In the genomic region with DNA sequence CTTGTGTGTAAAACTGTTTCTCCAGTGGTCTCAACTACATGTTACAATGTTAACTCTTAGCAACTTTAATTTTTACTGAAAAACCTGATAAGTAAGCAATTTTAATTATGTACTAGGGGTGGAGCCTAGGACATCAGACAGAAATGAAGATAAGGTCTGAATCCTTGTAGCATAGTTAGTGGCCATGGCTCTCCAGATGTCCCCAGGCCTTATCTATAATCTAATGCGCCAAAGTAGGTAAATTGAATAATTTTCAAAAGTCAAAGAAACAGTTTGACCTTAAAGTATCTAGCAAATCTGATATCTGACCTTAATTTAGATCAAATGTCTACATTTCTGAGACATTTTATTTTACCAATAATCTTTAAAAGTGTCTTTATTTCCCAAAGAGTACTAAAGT, we compare ENCODE assay signal across 32 cellular contexts.
"Had no signal": no experiment of that assay in that cellular context is flagged by ENCODE, and none has a peak within 500 bp of the region (broad histone marks: within the 10 kb centered on the region; RNA-seq: fewer than 3 reads in every experiment).

No MANE protein-coding gene starts in this region.

- DNase-seq: activated effector memory CD4-positive, alpha-beta T cell treated with anti-CD3 and anti-CD28 coated beads, Interleukin-2, amount 50 U/mL, for 16 hours; activated effector memory CD4-positive, alpha-beta T cell treated with Interleukin-2 at 50 U/mL for 16 hours; activated gamma-delta T cell; activated gamma-delta T cell treated with Interleukin-2 at 50 U/mL for 16 hours; activated naive CD4-positive, alpha-beta T cell; activated naive CD4-positive, alpha-beta T cell treated with anti-CD3 and anti-CD28 coated beads for 36 hours; activated naive CD4-positive, alpha-beta T cell treated with anti-CD3 and anti-CD28 coated beads, Interleukin-2, amount 10 ng/mL, durations not matched to agents 7 days and 5 days; activated naive CD4-positive, alpha-beta T cell treated with anti-CD3 and anti-CD28 coated beads, Interleukin-2, amount 50 U/mL, for 16 hours; activated naive CD4-positive, alpha-beta T cell treated with Interleukin-2 at 50 U/mL for 16 hours; activated naive CD8-positive, alpha-beta T cell treated with anti-CD3 and anti-CD28 coated beads for 36 hours; activated naive CD8-positive, alpha-beta T cell treated with anti-CD3 and anti-CD28 coated beads, Interleukin-2, amount 10 ng/mL, durations not matched to agents 7 days and 5 days; activated naive CD8-positive, alpha-beta T cell treated with anti-CD3 and anti-CD28 coated beads, Interleukin-2, amount 50 U/mL, for 24 hours; activated T-cell treated with anti-CD3 and anti-CD28 coated beads, Interleukin-2, amount 50 U/mL, for 48 hours; activated T-cell treated with anti-CD3 and anti-CD28 coated beads, Interleukin-2, amount 50 U/mL, for 72 hours; amniotic stem cell; amygdala; anterior cingulate cortex; body of pancreas; brain microvascular endothelial cell; caudate nucleus; central memory CD4-positive, alpha-beta T cell; cerebellar nuclear complex; colonic mucosa had no signal

- H3K27me3 ChIP-seq: adrenal gland, ascending aorta, body of pancreas, brain microvascular endothelial cell, breast epithelium, cardiac muscle cell, colonic mucosa had no signal

- FAIRE-seq: astrocyte, bronchial epithelial cell, colon had no signal

- H3K4me1 ChIP-seq: adrenal gland, ascending aorta, body of pancreas, breast epithelium, colonic mucosa had no signal

- H3K36me3 ChIP-seq: adrenal gland, ascending aorta, brain microvascular endothelial cell, breast epithelium, colonic mucosa had no signal

- H3K27ac ChIP-seq: adrenal gland, ascending aorta, body of pancreas, brain microvascular endothelial cell, breast epithelium, cardiac muscle cell, colonic mucosa had no signal

- ATAC-seq: activated naive CD4-positive, alpha-beta T cell treated with anti-CD3 and anti-CD28 coated beads, Interleukin-2, amount 50 U/mL, for 72 hours; activated naive CD8-positive, alpha-beta T cell treated with anti-CD3 and anti-CD28 coated beads, Interleukin-2, amount 50 U/mL, for 24 hours; activated T-cell treated with anti-CD3 and anti-CD28 coated beads, Interleukin-2, amount 50 U/mL, for 72 hours; activated T-helper 17 cell treated with anti-CD3 and anti-CD28 coated beads, Interleukin-2, amount 50 U/mL, for 72 hours; body of pancreas had no signal

- H3K4me3 ChIP-seq: adrenal gland, ascending aorta, body of pancreas, breast epithelium, cardiac muscle cell, colonic mucosa had no signal

- H3K9me3 ChIP-seq: adrenal gland, ascending aorta, body of pancreas, colonic mucosa had no signal
